In the genomic region with DNA sequence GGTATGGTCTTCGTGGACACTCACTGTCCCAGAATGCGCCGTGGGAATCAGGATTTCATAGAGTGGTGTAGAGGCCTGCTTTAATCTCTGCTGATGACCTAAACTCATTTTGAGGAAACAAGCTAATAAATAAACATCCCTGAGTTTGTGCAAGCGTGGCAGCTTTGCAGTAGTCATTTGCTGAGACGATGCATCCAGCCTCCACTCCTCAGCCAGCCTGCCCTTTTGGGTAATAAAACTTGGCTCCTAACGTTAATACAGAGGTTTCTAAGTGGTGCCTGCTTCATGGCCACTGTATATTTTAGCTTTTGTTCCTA, we compare ENCODE assay signal across 8 cellular contexts. TPM values are rescaled to one million over a fixed set of nuclear protein-coding genes. Genes with fewer than 3 reads are reported as not detected.
DNase-seq lines count a peak whose midpoint lies in the region; ATAC-seq, FAIRE-seq and TF ChIP-seq lines count a peak whose summit lies in the region.

No MANE protein-coding gene starts in this region.

- H3K4me2 ChIP-seq in DOHH2 (ENCODE audit: low read length) (peak overlapping the region; percentile 97), parathyroid adenoma (ENCODE audit: low read length) (peak overlapping the region; percentile 91)

- H3K36me3 ChIP-seq in DOHH2 (ENCODE audit: control insufficient read depth, low read length): peaks cover 46% of the 10 kb centered on the region
- no peaks in the 10 kb centered on the region for H3K36me3 ChIP-seq in endodermal cell (ENCODE audit: control insufficient read depth, insufficient read depth, low read length)
- no peaks in the 10 kb centered on the region for H3K36me3 ChIP-seq in parathyroid adenoma (ENCODE audit: control insufficient read depth, insufficient read depth, low read length)

- peaks cover 4% of the 10 kb centered on the region for H3K36me3 Mint-ChIP-seq in endodermal cell (ENCODE audit: low read depth)

- no peak overlapping the region for H3K27ac ChIP-seq in DOHH2 (ENCODE audit: low read depth, low read length)
- H3K27ac ChIP-seq in endodermal cell (ENCODE audit: low read depth, low read length): no peak overlapping the region
- H3K27ac ChIP-seq in parathyroid adenoma: peak overlapping the region; percentile 82

- no peaks in the 10 kb centered on the region for H3K9me2 ChIP-seq in DOHH2 (replicated peaks; ENCODE audit: control insufficient read depth, low read length)

- H3F3A ChIP-seq in DOHH2 (ENCODE audit: control insufficient read depth, insufficient read depth): peaks cover 16% of the 10 kb centered on the region

- no peak overlapping the region for H3K9ac ChIP-seq in endodermal cell (ENCODE audit: extremely low read depth, low read length, poor library complexity, severe bottlenecking)
- H3K9ac ChIP-seq in parathyroid adenoma: no peak overlapping the region

- H3K27me3 Mint-ChIP-seq in endodermal cell (ENCODE audit: insufficient read depth): peaks cover 34% of the 10 kb centered on the region

- no peak overlapping the region for H3K27ac Mint-ChIP-seq in endodermal cell

- H3K79me2 ChIP-seq in DOHH2 (ENCODE audit: control insufficient read depth, low read length) (peaks cover 67% of the 10 kb centered on the region), parathyroid adenoma (peaks cover 3% of the 10 kb centered on the region)

- no peak for FAIRE-seq in urothelium cell line (lab: Jason Lieb, UNC)

- H3K9me3 ChIP-seq in DOHH2 (ENCODE audit: control insufficient read depth, insufficient read depth, low read length): no peaks in the 10 kb centered on the region
- H3K9me3 ChIP-seq in endodermal cell (ENCODE audit: control insufficient read depth, low read length): no peaks in the 10 kb centered on the region
- no peaks in the 10 kb centered on the region for H3K9me3 ChIP-seq in parathyroid adenoma (ENCODE audit: control insufficient read depth, low read length)

- H3K27me3 ChIP-seq in DOHH2 (ENCODE audit: control insufficient read depth, low read length): no peaks in the 10 kb centered on the region
- peaks cover 29% of the 10 kb centered on the region for H3K27me3 ChIP-seq in endodermal cell (ENCODE audit: control insufficient read depth, insufficient read depth, low read length, poor library complexity, severe bottlenecking)
- no peaks in the 10 kb centered on the region for H3K27me3 ChIP-seq in parathyroid adenoma (ENCODE audit: control insufficient read depth, insufficient read depth, low read length)

- peaks cover 8% of the 10 kb centered on the region; the same call in 1 of the 2 replicates for H4K20me1 ChIP-seq in DOHH2 (ENCODE audit: control insufficient read depth, insufficient read depth, low read depth, low read length)

- H3K4me1 ChIP-seq in DOHH2 (ENCODE audit: control insufficient read depth, low read length) (peaks cover 51% of the 10 kb centered on the region), endodermal cell (ENCODE audit: control insufficient read depth, insufficient read depth, low read length) (no peaks in the 10 kb centered on the region), parathyroid adenoma (peaks cover 10% of the 10 kb centered on the region)

- DNase-seq in NOMO-1 treated with DMSO at 0.1 percent for 48 hours (lab: John Stamatoyannopoulos, UW; ENCODE audit: unreplicated experiment) (peak; percentile 52), endodermal cell (no peak), urothelium cell line (ENCODE audit: low spot score) (no peak), cerebellar cortex (ENCODE audit: low spot score) (no peak), AG20443 (ENCODE audit: low spot score) (no peak)

- peak overlapping the region; percentile 69 for H3K4me3 Mint-ChIP-seq in endodermal cell

- no peak for TF ChIP-seq CTCF in DOHH2 (IDR thresholded peaks at IDR 0.05; ENCODE audit: low read depth, low read length, poor library complexity, severe bottlenecking)
- TF ChIP-seq CTCF in endodermal cell (conservative IDR thresholded peaks at IDR 0.05): no peak
- no peak for TF ChIP-seq CTCF in parathyroid adenoma (IDR thresholded peaks at IDR 0.05)

- no peak for ATAC-seq in esophagus mucosa

- peaks cover 15% of the 10 kb centered on the region for H3K4me1 Mint-ChIP-seq in endodermal cell

- peak overlapping the region; percentile 98 for H2AFZ ChIP-seq in parathyroid adenoma

- H3K4me3 ChIP-seq in DOHH2 (ENCODE audit: low read length): peak overlapping the region; percentile 90
- peak overlapping the region; percentile 80 for H3K4me3 ChIP-seq in endodermal cell (ENCODE audit: low read length)
- peak overlapping the region; percentile 62 for H3K4me3 ChIP-seq in parathyroid adenoma (ENCODE audit: low read depth, low read length)

- 80% methylated on average over 6 of the region's 6 CpGs for WGBS in endodermal cell (ENCODE audit: insufficient coverage in 1 of 2, insufficient read length in 1 of 2), 2 experiments

- H3K9me3 Mint-ChIP-seq in endodermal cell: no peaks in the 10 kb centered on the region

RNA-seq across cellular contexts. Expression of a gene that starts 1.3 kb away (rescaled TPM):
- total RNA-seq in endodermal cell: 1 to 10 TPM; 3.5 to 7.1 TPM
- polyA plus RNA-seq in endodermal cell (2013, experiment 1 of 2): 2.6 TPM
- 2.6 TPM for polyA plus RNA-seq in endodermal cell (2013, experiment 2 of 2)
- total RNA-seq in esophagus mucosa: 3.1 TPM

RNA-seq across cellular contexts. Expression of a gene that starts 1.5 kb away (rescaled TPM):
- total RNA-seq in endodermal cell: 1 to 10 TPM; 1.2 to 1.5 TPM
- polyA plus RNA-seq in endodermal cell (2013, experiment 1 of 2): 1.5 TPM
- 0.95 TPM for polyA plus RNA-seq in endodermal cell (2013, experiment 2 of 2)
- 0.52 TPM for total RNA-seq in esophagus mucosa
